1 cellular context compared by ENCODE assay signal in genomic region chrX:110442631-110443030, GRCh38.
TF ChIP-seq lines count a peak whose summit lies in the region.

No MANE protein-coding gene starts in this region.

TF ChIP-seq in GM23338, 12 proteins besides CTCF, POLR2A, EP300 and RAD21 (continued from another document):
- no peak for TF ChIP-seq ZNF462 (CRISPR knock-in tag; IDR thresholded peaks at IDR 0.05)
- TF ChIP-seq ETS1 (IDR thresholded peaks at IDR 0.05) = no peak
- TF ChIP-seq STAT1 (IDR thresholded peaks at IDR 0.05; ENCODE audit: unreplicated experiment) = no peak
- no peak for TF ChIP-seq ZNF331 (CRISPR knock-in tag; IDR thresholded peaks at IDR 0.05; ENCODE audit: low read depth)
- no peak for TF ChIP-seq REST (IDR thresholded peaks at IDR 0.05; ENCODE audit: unreplicated experiment)
